ENCODE assay signal across 1 cellular context in the genomic region with DNA sequence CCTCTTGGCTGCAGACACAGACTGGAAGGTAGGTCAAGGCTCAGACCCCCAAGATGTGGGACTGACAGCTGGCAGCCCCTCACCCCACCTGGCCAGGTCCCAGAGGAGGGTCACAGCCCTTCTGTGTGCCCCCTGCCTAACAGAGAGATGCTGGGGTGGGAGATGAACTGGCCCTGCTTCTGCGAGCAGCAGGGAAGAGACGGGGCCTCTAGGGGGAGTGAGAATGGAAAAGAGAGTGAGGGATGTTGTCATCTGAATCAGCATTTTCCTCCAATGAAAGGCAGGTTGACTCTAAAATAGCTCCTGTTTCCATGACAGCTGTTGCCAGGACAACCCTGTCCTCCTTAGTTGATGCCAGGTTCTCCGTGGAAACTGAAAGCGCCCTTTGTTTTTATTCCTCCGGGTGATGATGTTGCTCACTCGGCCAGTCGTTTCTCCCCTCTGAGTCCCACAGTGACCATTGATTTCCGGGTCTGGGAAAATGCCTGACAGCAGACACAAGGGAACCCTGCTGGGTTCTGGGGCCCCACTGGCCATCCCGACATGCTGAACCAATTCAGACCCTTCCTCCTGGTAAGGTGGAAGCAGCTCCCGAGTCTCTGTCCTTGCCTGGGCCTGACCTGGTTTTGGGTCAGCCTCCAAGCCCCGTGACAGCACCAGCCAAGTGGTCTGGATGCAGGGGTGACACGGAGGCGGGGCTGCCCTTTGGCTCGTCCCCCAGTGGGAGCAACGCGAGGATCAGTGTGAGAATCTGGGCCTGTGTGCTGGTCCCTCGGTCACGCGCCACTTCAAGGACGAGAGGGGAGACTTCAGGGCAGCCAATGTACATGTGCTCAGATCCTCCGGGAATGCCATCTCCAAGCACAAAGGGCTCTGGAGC.
TF ChIP-seq lines count a peak whose summit lies in the region.

No MANE protein-coding gene starts in this region.

TF ChIP-seq in A549, 52 proteins besides CTCF, POLR2A, EP300 and RAD21 (continued from another document):
- TF ChIP-seq, protein P1, sequence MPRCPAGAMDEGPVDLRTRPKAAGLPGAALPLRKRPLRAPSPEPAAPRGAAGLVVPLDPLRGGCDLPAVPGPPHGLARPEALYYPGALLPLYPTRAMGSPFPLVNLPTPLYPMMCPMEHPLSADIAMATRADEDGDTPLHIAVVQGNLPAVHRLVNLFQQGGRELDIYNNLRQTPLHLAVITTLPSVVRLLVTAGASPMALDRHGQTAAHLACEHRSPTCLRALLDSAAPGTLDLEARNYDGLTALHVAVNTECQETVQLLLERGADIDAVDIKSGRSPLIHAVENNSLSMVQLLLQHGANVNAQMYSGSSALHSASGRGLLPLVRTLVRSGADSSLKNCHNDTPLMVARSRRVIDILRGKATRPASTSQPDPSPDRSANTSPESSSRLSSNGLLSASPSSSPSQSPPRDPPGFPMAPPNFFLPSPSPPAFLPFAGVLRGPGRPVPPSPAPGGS (IDR thresholded peaks at IDR 0.05) = no peak
- TF ChIP-seq EHF (CRISPR knock-in tag; IDR thresholded peaks at IDR 0.05) = no peak
TF ChIP-seq in A549: peak in this region for 3.
